1 cellular context compared by ENCODE assay signal in the genomic region with DNA sequence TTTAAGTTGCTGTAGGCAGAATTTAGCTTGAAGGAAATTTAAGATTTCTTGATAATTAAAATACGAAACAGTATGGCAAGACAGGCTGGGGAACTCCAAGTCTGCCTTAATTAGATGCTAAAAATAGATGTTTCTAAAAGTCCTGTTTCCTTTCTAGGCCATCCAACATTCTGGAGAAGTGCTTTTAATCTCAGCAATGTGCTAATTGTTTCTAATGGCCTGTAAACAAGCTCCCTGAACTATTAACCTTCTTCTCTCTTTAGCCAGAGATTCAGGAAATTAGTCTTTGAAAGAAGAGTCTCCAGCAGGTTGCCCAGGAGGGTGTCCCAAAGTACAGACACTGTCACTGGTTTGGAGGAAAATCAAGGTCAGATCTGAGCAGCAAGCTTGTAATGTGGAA.
TF ChIP-seq lines count a peak whose summit lies in the region.

No MANE protein-coding gene starts in this region.

TF ChIP-seq in GM23338, 12 proteins besides CTCF, POLR2A, EP300 and RAD21 (continued from another document):
- TF ChIP-seq ZNF462 (CRISPR knock-in tag; IDR thresholded peaks at IDR 0.05): no peak
